3 cellular contexts compared by ENCODE assay signal in the genomic region with DNA sequence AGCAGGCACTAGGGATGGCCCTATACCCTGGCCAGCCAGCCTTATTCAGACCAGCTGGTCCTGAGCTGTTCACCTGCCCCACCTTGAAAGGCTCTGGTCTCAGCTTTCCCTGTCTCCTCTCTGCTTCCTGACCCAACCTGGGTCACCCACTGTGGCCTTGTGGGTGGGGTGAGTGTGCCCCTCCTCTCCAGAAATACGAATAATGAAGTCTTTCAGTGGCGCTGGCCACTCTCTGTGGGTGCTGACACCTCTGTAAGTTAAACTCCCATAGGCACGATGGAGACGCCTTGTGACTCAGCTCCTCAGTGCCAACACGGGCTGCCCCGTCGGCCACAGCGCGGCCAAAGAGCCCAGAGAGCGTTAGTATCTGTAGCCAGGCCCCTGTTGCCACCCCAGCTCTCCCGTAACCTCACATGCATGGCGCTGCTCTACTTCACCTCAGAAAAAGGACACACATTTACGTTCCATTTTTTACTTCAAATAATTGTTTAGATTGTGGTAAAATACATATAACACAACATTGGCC.
TF ChIP-seq lines count a peak whose summit lies in the region.

No MANE protein-coding gene starts in this region.

TF ChIP-seq in SK-N-SH, 30 proteins besides CTCF, POLR2A, EP300 and RAD21 (continued from another document):
- TF ChIP-seq, protein P1, sequence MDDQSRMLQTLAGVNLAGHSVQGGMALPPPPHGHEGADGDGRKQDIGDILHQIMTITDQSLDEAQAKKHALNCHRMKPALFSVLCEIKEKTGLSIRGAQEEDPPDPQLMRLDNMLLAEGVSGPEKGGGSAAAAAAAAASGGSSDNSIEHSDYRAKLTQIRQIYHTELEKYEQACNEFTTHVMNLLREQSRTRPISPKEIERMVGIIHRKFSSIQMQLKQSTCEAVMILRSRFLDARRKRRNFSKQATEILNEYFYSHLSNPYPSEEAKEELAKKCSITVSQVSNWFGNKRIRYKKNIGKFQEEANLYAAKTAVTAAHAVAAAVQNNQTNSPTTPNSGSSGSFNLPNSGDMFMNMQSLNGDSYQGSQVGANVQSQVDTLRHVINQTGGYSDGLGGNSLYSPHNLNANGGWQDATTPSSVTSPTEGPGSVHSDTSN (IDR thresholded peaks at IDR 0.05), result no peak
- TF ChIP-seq TAF1 (IDR thresholded peaks at IDR 0.05; ENCODE audit: borderline replicate concordance, low read depth, low read length) (no peak), POLR2AphosphoS5 (IDR thresholded peaks at IDR 0.05; ENCODE audit: low read depth, low read length) (no peak), RCOR1 (IDR thresholded peaks at IDR 0.05; ENCODE audit: low read length) (no peak), CHD2 (IDR thresholded peaks at IDR 0.05; ENCODE audit: low read length, partially characterized antibody) (no peak), TEAD4 (IDR thresholded peaks at IDR 0.05; ENCODE audit: borderline replicate concordance, insufficient read depth) (no peak), RFX5 (IDR thresholded peaks at IDR 0.05; ENCODE audit: low read length) (no peak), GABPA (IDR thresholded peaks at IDR 0.05; ENCODE audit: low read depth) (no peak), FOXM1 (IDR thresholded peaks at IDR 0.05; ENCODE audit: low read depth) (no peak), FOSL2 (IDR thresholded peaks at IDR 0.05; ENCODE audit: borderline replicate concordance, low read depth) (no peak), FOXJ3 (CRISPR knock-in tag; IDR thresholded peaks at IDR 0.05) (no peak), YY1 (IDR thresholded peaks at IDR 0.05; ENCODE audit: low read depth) (no peak), MXI1 (IDR thresholded peaks at IDR 0.05; ENCODE audit: low read depth, low read length) (no peak), RXRA (IDR thresholded peaks at IDR 0.05; ENCODE audit: borderline replicate concordance, low read depth) (no peak), JUND (IDR thresholded peaks at IDR 0.05) (no peak)
- TF ChIP-seq, protein P2, sequence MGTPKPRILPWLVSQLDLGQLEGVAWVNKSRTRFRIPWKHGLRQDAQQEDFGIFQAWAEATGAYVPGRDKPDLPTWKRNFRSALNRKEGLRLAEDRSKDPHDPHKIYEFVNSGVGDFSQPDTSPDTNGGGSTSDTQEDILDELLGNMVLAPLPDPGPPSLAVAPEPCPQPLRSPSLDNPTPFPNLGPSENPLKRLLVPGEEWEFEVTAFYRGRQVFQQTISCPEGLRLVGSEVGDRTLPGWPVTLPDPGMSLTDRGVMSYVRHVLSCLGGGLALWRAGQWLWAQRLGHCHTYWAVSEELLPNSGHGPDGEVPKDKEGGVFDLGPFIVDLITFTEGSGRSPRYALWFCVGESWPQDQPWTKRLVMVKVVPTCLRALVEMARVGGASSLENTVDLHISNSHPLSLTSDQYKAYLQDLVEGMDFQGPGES (IDR thresholded peaks at IDR 0.05; ENCODE audit: low read depth, low read length), result no peak
- TF ChIP-seq, protein P3, sequence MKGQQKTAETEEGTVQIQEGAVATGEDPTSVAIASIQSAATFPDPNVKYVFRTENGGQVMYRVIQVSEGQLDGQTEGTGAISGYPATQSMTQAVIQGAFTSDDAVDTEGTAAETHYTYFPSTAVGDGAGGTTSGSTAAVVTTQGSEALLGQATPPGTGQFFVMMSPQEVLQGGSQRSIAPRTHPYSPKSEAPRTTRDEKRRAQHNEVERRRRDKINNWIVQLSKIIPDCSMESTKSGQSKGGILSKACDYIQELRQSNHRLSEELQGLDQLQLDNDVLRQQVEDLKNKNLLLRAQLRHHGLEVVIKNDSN (IDR thresholded peaks at IDR 0.05; ENCODE audit: borderline replicate concordance, low read depth), result no peak
TF ChIP-seq in SK-N-SH: peak in this region for 0.

TF ChIP-seq in SK-N-SH treated with all-trans-retinoic acid at 6 μM for 48 hours, 23 proteins besides CTCF, POLR2A, EP300 and RAD21:
- TF ChIP-seq, protein P4, sequence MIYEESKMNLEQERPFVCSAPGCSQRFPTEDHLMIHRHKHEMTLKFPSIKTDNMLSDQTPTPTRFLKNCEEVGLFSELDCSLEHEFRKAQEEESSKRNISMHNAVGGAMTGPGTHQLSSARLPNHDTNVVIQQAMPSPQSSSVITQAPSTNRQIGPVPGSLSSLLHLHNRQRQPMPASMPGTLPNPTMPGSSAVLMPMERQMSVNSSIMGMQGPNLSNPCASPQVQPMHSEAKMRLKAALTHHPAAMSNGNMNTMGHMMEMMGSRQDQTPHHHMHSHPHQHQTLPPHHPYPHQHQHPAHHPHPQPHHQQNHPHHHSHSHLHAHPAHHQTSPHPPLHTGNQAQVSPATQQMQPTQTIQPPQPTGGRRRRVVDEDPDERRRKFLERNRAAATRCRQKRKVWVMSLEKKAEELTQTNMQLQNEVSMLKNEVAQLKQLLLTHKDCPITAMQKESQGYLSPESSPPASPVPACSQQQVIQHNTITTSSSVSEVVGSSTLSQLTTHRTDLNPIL (CRISPR knock-in tag; IDR thresholded peaks at IDR 0.05; ENCODE audit: low read depth), result no peak

TF ChIP-seq in K562, 482 proteins besides CTCF, POLR2A, EP300 and RAD21 (continued from another document and continues in another):
- TF ChIP-seq, protein P5, sequence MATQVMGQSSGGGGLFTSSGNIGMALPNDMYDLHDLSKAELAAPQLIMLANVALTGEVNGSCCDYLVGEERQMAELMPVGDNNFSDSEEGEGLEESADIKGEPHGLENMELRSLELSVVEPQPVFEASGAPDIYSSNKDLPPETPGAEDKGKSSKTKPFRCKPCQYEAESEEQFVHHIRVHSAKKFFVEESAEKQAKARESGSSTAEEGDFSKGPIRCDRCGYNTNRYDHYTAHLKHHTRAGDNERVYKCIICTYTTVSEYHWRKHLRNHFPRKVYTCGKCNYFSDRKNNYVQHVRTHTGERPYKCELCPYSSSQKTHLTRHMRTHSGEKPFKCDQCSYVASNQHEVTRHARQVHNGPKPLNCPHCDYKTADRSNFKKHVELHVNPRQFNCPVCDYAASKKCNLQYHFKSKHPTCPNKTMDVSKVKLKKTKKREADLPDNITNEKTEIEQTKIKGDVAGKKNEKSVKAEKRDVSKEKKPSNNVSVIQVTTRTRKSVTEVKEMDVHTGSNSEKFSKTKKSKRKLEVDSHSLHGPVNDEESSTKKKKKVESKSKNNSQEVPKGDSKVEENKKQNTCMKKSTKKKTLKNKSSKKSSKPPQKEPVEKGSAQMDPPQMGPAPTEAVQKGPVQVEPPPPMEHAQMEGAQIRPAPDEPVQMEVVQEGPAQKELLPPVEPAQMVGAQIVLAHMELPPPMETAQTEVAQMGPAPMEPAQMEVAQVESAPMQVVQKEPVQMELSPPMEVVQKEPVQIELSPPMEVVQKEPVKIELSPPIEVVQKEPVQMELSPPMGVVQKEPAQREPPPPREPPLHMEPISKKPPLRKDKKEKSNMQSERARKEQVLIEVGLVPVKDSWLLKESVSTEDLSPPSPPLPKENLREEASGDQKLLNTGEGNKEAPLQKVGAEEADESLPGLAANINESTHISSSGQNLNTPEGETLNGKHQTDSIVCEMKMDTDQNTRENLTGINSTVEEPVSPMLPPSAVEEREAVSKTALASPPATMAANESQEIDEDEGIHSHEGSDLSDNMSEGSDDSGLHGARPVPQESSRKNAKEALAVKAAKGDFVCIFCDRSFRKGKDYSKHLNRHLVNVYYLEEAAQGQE (CRISPR knock-in tag; IDR thresholded peaks at IDR 0.05; ENCODE audit: low read depth), result no peak; the same call in 1 of the 2 replicates
- TF ChIP-seq THRAP3 (IDR thresholded peaks at IDR 0.05; ENCODE audit: borderline replicate concordance), result no peak
- no peak for TF ChIP-seq ZNF695 (CRISPR knock-in tag; IDR thresholded peaks at IDR 0.05)
- TF ChIP-seq ZNF830 (CRISPR knock-in tag; IDR thresholded peaks at IDR 0.05), result no peak
- no peak for TF ChIP-seq CCAR2 (IDR thresholded peaks at IDR 0.05; ENCODE audit: low read depth, low read length)
- TF ChIP-seq, protein P6, sequence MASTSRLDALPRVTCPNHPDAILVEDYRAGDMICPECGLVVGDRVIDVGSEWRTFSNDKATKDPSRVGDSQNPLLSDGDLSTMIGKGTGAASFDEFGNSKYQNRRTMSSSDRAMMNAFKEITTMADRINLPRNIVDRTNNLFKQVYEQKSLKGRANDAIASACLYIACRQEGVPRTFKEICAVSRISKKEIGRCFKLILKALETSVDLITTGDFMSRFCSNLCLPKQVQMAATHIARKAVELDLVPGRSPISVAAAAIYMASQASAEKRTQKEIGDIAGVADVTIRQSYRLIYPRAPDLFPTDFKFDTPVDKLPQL (IDR thresholded peaks at IDR 0.05; ENCODE audit: extremely low read depth, insufficient read length), result no peak
- TF ChIP-seq BRD9 (IDR thresholded peaks at IDR 0.05; ENCODE audit: low read depth, partially characterized antibody), result no peak
- no peak for TF ChIP-seq MXI1 (IDR thresholded peaks at IDR 0.05; ENCODE audit: low read depth, low read length)
- no peak for TF ChIP-seq ZNF140 (CRISPR knock-in tag; IDR thresholded peaks at IDR 0.05)
- no peak for TF ChIP-seq TRIM28 (IDR thresholded peaks at IDR 0.05)
- no peak for TF ChIP-seq ZBTB17 (CRISPR knock-in tag; IDR thresholded peaks at IDR 0.05)
- no peak for TF ChIP-seq IRF2 (CRISPR knock-in tag; IDR thresholded peaks at IDR 0.05)
- no peak for TF ChIP-seq ZNF57 (CRISPR knock-in tag; IDR thresholded peaks at IDR 0.05)
- peak; percentile 76; the same call in 1 of the 2 replicates for TF ChIP-seq EHMT2 (IDR thresholded peaks at IDR 0.05)
- TF ChIP-seq ELF1 (tag; IDR thresholded peaks at IDR 0.05), result no peak
- TF ChIP-seq SMAD3 (CRISPR knock-in tag; conservative IDR thresholded peaks at IDR 0.05), result no peak
- 0 out of 2 replicates have a peak, but pooled peaks have one; percentile 1 for TF ChIP-seq SMC3 (conservative IDR thresholded peaks at IDR 0.05; ENCODE audit: insufficient read depth, low read depth, low read length)
- TF ChIP-seq U2AF1 (optimal IDR thresholded peaks at IDR 0.05; ENCODE audit: low read depth, low read length), result no peak
- no peak for TF ChIP-seq NR1H2 (CRISPR knock-in tag; IDR thresholded peaks at IDR 0.05)
- no peak for TF ChIP-seq ETV5 (CRISPR knock-in tag; IDR thresholded peaks at IDR 0.05; ENCODE audit: low read depth)
- TF ChIP-seq ZNF717 (CRISPR knock-in tag; IDR thresholded peaks at IDR 0.05), result no peak
- no peak for TF ChIP-seq GABPB1 (CRISPR knock-in tag; IDR thresholded peaks at IDR 0.05)
- no peak; the same call in 1 of the 2 replicates for TF ChIP-seq ZNF583 (CRISPR knock-in tag; IDR thresholded peaks at IDR 0.05)
- TF ChIP-seq ATF1 (CRISPR knock-in tag; IDR thresholded peaks at IDR 0.05), result no peak
- TF ChIP-seq ATF1 (tag; IDR thresholded peaks at IDR 0.05), result no peak
- 0 out of 2 replicates have a peak, but pooled peaks have one; percentile 16 for TF ChIP-seq KLF1 (tag; IDR thresholded peaks at IDR 0.05)
- TF ChIP-seq ZZZ3 (IDR thresholded peaks at IDR 0.05), result no peak
- TF ChIP-seq NCOA6 (IDR thresholded peaks at IDR 0.05), result no peak
- TF ChIP-seq ESRRA (IDR thresholded peaks at IDR 0.05; ENCODE audit: borderline replicate concordance, low read depth), result no peak
- TF ChIP-seq MED1 (CRISPR knock-in tag; IDR thresholded peaks at IDR 0.05; ENCODE audit: borderline replicate concordance), result no peak
- TF ChIP-seq, protein P7, sequence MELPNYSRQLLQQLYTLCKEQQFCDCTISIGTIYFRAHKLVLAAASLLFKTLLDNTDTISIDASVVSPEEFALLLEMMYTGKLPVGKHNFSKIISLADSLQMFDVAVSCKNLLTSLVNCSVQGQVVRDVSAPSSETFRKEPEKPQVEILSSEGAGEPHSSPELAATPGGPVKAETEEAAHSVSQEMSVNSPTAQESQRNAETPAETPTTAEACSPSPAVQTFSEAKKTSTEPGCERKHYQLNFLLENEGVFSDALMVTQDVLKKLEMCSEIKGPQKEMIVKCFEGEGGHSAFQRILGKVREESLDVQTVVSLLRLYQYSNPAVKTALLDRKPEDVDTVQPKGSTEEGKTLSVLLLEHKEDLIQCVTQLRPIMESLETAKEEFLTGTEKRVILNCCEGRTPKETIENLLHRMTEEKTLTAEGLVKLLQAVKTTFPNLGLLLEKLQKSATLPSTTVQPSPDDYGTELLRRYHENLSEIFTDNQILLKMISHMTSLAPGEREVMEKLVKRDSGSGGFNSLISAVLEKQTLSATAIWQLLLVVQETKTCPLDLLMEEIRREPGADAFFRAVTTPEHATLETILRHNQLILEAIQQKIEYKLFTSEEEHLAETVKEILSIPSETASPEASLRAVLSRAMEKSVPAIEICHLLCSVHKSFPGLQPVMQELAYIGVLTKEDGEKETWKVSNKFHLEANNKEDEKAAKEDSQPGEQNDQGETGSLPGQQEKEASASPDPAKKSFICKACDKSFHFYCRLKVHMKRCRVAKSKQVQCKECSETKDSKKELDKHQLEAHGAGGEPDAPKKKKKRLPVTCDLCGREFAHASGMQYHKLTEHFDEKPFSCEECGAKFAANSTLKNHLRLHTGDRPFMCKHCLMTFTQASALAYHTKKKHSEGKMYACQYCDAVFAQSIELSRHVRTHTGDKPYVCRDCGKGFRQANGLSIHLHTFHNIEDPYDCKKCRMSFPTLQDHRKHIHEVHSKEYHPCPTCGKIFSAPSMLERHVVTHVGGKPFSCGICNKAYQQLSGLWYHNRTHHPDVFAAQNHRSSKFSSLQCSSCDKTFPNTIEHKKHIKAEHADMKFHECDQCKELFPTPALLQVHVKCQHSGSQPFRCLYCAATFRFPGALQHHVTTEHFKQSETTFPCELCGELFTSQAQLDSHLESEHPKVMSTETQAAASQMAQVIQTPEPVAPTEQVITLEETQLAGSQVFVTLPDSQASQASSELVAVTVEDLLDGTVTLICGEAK (IDR thresholded peaks at IDR 0.05), result no peak
- TF ChIP-seq, protein P7 (CRISPR knock-in tag; IDR thresholded peaks at IDR 0.05), result 0 out of 2 replicates have a peak, but pooled peaks have one; percentile 11
- no peak for TF ChIP-seq ZNF316 (IDR thresholded peaks at IDR 0.05)
- no peak for TF ChIP-seq PYGO2 (tag; IDR thresholded peaks at IDR 0.05)
